Comparison of ENCODE assay signal across 18 cellular contexts in genomic region chr14:93004699-93005082, GRCh38.
DNase-seq lines count a peak whose midpoint lies in the region; ATAC-seq and TF ChIP-seq lines count a peak whose summit lies in the region.
"Had no signal": no experiment of that assay in that cellular context is flagged by ENCODE, and none has a peak within 500 bp of the region (broad histone marks: within the 10 kb centered on the region; RNA-seq: fewer than 3 reads in every experiment).

No MANE protein-coding gene starts in this region.

- H3K4me1 Mint-ChIP-seq in endodermal cell = peaks cover 4% of the 10 kb centered on the region
- H3K4me1 Mint-ChIP-seq in progenitor cell of endocrine pancreas (ENCODE audit: low read depth) = peaks cover 5% of the 10 kb centered on the region
- peaks cover 34% of the 10 kb centered on the region for H3K4me1 Mint-ChIP-seq in CD14-positive monocyte

- H3K4me3 Mint-ChIP-seq in endodermal cell (no peak overlapping the region), progenitor cell of endocrine pancreas (ENCODE audit: low read depth) (no peak overlapping the region), CD14-positive monocyte (no peak overlapping the region)
- H3K4me3 Mint-ChIP-seq: naive B cell had no signal

- DNase-seq in left ventricle myocardium inferior (no peak), left cardiac atrium (no peak), endodermal cell (no peak), progenitor cell of endocrine pancreas (ENCODE audit: low spot score, unreplicated experiment) (no peak), CD14-positive monocyte (ENCODE audit: low spot score) (no peak)
- DNase-seq: activated naive CD4-positive, alpha-beta T cell; activated T-cell treated with anti-CD3 and anti-CD28 coated beads, Interleukin-2, amount 50 U/mL, for 1 hour; Kasumi-1; mesendoderm; naive B cell; NCI-H1048; NCI-H187 treated with DMSO at 0.1 percent for 48 hours had no signal

- no peaks in the 10 kb centered on the region for H3K27me3 Mint-ChIP-seq in endodermal cell (ENCODE audit: insufficient read depth)
- H3K27me3 Mint-ChIP-seq in progenitor cell of endocrine pancreas = no peaks in the 10 kb centered on the region
- no peaks in the 10 kb centered on the region for H3K27me3 Mint-ChIP-seq in CD14-positive monocyte (ENCODE audit: low read depth in 3 of 3)
- H3K27me3 Mint-ChIP-seq: naive B cell had no signal

- H3K9me3 Mint-ChIP-seq in endodermal cell (no peaks in the 10 kb centered on the region), progenitor cell of endocrine pancreas (ENCODE audit: low read depth) (no peaks in the 10 kb centered on the region), CD14-positive monocyte (no peaks in the 10 kb centered on the region)
- H3K9me3 Mint-ChIP-seq: naive B cell had no signal

- TF ChIP-seq CTCF in left ventricle myocardium inferior (IDR thresholded peaks at IDR 0.05; ENCODE audit: borderline replicate concordance) (no peak), endodermal cell (conservative IDR thresholded peaks at IDR 0.05) (no peak), progenitor cell of endocrine pancreas (IDR thresholded peaks at IDR 0.05; ENCODE audit: unreplicated experiment) (no peak), CD14-positive monocyte (IDR thresholded peaks at IDR 0.05) (no peak)

- H3K27me3 ChIP-seq in left ventricle myocardium inferior (ENCODE audit: low read depth) (no peaks in the 10 kb centered on the region), endodermal cell (ENCODE audit: control insufficient read depth, insufficient read depth, low read length, poor library complexity, severe bottlenecking) (no peaks in the 10 kb centered on the region)
- H3K27me3 ChIP-seq: ascending aorta had no signal

- peaks cover 5% of the 10 kb centered on the region for H3K36me3 Mint-ChIP-seq in endodermal cell (ENCODE audit: low read depth)
- H3K36me3 Mint-ChIP-seq in progenitor cell of endocrine pancreas (ENCODE audit: insufficient read depth) = no peaks in the 10 kb centered on the region
- H3K36me3 Mint-ChIP-seq in CD14-positive monocyte = peaks cover 29 to 62% of the 10 kb centered on the region in 2 donors
- H3K36me3 Mint-ChIP-seq: naive B cell had no signal

- H3K36me3 ChIP-seq in left ventricle myocardium inferior (no peaks in the 10 kb centered on the region), endodermal cell (ENCODE audit: control insufficient read depth, insufficient read depth, low read length) (no peaks in the 10 kb centered on the region)
- H3K36me3 ChIP-seq: ascending aorta, thoracic aorta had no signal

- H3K27ac Mint-ChIP-seq in endodermal cell (peak overlapping the region; percentile 19), progenitor cell of endocrine pancreas (peak overlapping the region; percentile 27), CD14-positive monocyte (peak overlapping the region in 3 of 7 donors; percentile 20 to 90 (median 28))

- H3K9me3 ChIP-seq in left ventricle myocardium inferior (replicated peaks) = no peaks in the 10 kb centered on the region
- no peaks in the 10 kb centered on the region for H3K9me3 ChIP-seq in endodermal cell (ENCODE audit: control insufficient read depth, low read length)
- H3K9me3 ChIP-seq: ascending aorta, thoracic aorta had no signal

- H3K4me1 ChIP-seq in left ventricle myocardium inferior (peaks cover 73% of the 10 kb centered on the region), endodermal cell (ENCODE audit: control insufficient read depth, insufficient read depth, low read length) (no peaks in the 10 kb centered on the region)

- ATAC-seq in left cardiac atrium (no peak), HG03571 (IDR thresholded peaks at IDR 0.05; ENCODE audit: unreplicated experiment) (no peak), GM19463 (IDR thresholded peaks at IDR 0.05; ENCODE audit: unreplicated experiment) (no peak), GM19467 (IDR thresholded peaks at IDR 0.05; ENCODE audit: unreplicated experiment) (no peak)

- H3K27ac ChIP-seq in left ventricle myocardium inferior (replicated peaks) = peak overlapping the region; percentile 87
- peak overlapping the region; percentile 54 for H3K27ac ChIP-seq in endodermal cell (ENCODE audit: low read depth, low read length)
- H3K27ac ChIP-seq: parathyroid adenoma had no signal

- 80 to 84% methylated on average over 6 to 7 of the region's 7 CpGs for WGBS in endodermal cell (ENCODE audit: insufficient coverage in 1 of 2, insufficient read length in 1 of 2), 2 experiments

- intact Hi-C loops in left ventricle myocardium inferior (cut with micrococcal nuclease) (no loop called here), left cardiac atrium (cut with DNase I) (no loop called here), CD14-positive monocyte (cut with micrococcal nuclease) (no loop called here)

- H3K9ac ChIP-seq in endodermal cell (ENCODE audit: extremely low read depth, low read length, poor library complexity, severe bottlenecking) = no peak overlapping the region
- H3K9ac ChIP-seq: parathyroid adenoma had no signal

- no peak overlapping the region for H3K4me3 ChIP-seq in left ventricle myocardium inferior
- H3K4me3 ChIP-seq in endodermal cell (ENCODE audit: low read length) = no peak overlapping the region
- H3K4me3 ChIP-seq: ascending aorta, thoracic aorta had no signal
